In genomic region chr7:1596181-1597043, GRCh38 we compare ENCODE assay signal across 23 cellular contexts.
"Had no signal": no experiment of that assay in that cellular context is flagged by ENCODE, and none has a peak within 500 bp of the region (broad histone marks: within the 10 kb centered on the region; RNA-seq: fewer than 3 reads in every experiment).

No MANE protein-coding gene starts in this region.

- DNase-seq: effector memory CD8-positive, alpha-beta T cell; esophagus squamous epithelium; foreskin fibroblast; left colon; left ventricle myocardium superior; mesenchymal stem cell; midbrain; stimulated activated CD4-positive, alpha-beta T cell treated with anti-CD3 and anti-CD28 coated beads, Interleukin-2, amount 100 ng/mL, for 48 hours; stimulated activated CD8-positive, alpha-beta memory T cell treated with anti-CD3 and anti-CD28 coated beads, Interleukin-4, amount 100 ng/mL, for 48 hours; stimulated activated naive CD8-positive, alpha-beta T cell treated with anti-CD3 and anti-CD28 coated beads, Interleukin-15, Interleukin-2, amounts not matched to agents 100 U/mL and 50 U/mL, for 24 hours; thyroid gland; uterus had no signal

- H3K9me3 Mint-ChIP-seq: effector memory CD8-positive, alpha-beta T cell; stimulated activated effector memory CD8-positive, alpha-beta T cell treated with anti-CD3 and anti-CD28 coated beads, Interleukin-12 subunit alpha, Interleukin-12 subunit beta, amount 100 ng/mL, for 72 hours; type B pancreatic cell had no signal

- H3K36me3 Mint-ChIP-seq: stimulated activated effector memory CD8-positive, alpha-beta T cell treated with anti-CD3 and anti-CD28 coated beads, Interleukin-12 subunit alpha, Interleukin-12 subunit beta, amount 100 ng/mL, for 72 hours; type B pancreatic cell had no signal

- ATAC-seq: effector memory CD8-positive, alpha-beta T cell; gastroesophageal sphincter; left colon; left ventricle myocardium superior; stimulated activated effector memory CD8-positive, alpha-beta T cell treated with anti-CD3 and anti-CD28 coated beads, Interleukin-12 subunit alpha, Interleukin-12 subunit beta, amount 100 ng/mL, for 72 hours; stimulated activated naive CD8-positive, alpha-beta T cell treated with anti-CD3 and anti-CD28 coated beads, Interleukin-15, Interleukin-2, amounts not matched to agents 100 U/mL and 50 U/mL, for 24 hours had no signal

- H3K27ac Mint-ChIP-seq: dendritic cell treated with granulocyte-macrophage colony-stimulating factor and Interleukin-4, amounts not matched to agents 40 ng/mL and 50 ng/mL, for 4 days; nephron; stimulated activated effector memory CD8-positive, alpha-beta T cell treated with anti-CD3 and anti-CD28 coated beads, Interleukin-12 subunit alpha, Interleukin-12 subunit beta, amount 100 ng/mL, for 72 hours; type B pancreatic cell had no signal

- H3K36me3 ChIP-seq: esophagus squamous epithelium, gastroesophageal sphincter, neutrophil, right atrium auricular region, suprapubic skin, thyroid gland, uterus had no signal

- H3K4me3 ChIP-seq: esophagus squamous epithelium, gastroesophageal sphincter, hepatocyte, lung, right atrium auricular region, smooth muscle cell, suprapubic skin, thyroid gland, uterus had no signal

- H3K4me3 Mint-ChIP-seq: dendritic cell treated with granulocyte-macrophage colony-stimulating factor and Interleukin-4, amounts not matched to agents 40 ng/mL and 50 ng/mL, for 4 days; effector memory CD8-positive, alpha-beta T cell; nephron; stimulated activated effector memory CD8-positive, alpha-beta T cell treated with anti-CD3 and anti-CD28 coated beads, Interleukin-12 subunit alpha, Interleukin-12 subunit beta, amount 100 ng/mL, for 72 hours; type B pancreatic cell had no signal

- H3K27me3 ChIP-seq: right atrium auricular region had no signal
